In genomic region chr20:53296451-53297153, GRCh38 we compare ENCODE assay signal across 28 cellular contexts.
"Had no signal": no experiment of that assay in that cellular context is flagged by ENCODE, and none has a peak within 500 bp of the region (broad histone marks: within the 10 kb centered on the region; RNA-seq: fewer than 3 reads in every experiment).

No MANE protein-coding gene starts in this region.

- ATAC-seq: heart right ventricle; left colon; lower lobe of right lung; naive thymus-derived CD8-positive, alpha-beta T cell; psoas muscle; right cardiac atrium; stimulated activated naive B cell treated with anti-CD40 and anti-IgM and Interleukin-4, amounts not matched to agents 10 μg/mL and 1 μg/mL and 100 μg/mL, for 72 hours; upper lobe of right lung had no signal

- H3K9me3 ChIP-seq: colonic mucosa, esophagus muscularis mucosa, heart right ventricle, left ventricle myocardium inferior, lower lobe of right lung, ovary, psoas muscle, thoracic aorta, transverse colon, upper lobe of right lung, uterus had no signal

- H3K27me3 ChIP-seq: colonic mucosa, ovary, transverse colon, upper lobe of right lung, uterus had no signal

- H3K36me3 ChIP-seq: colonic mucosa, esophagus muscularis mucosa, heart right ventricle, left ventricle myocardium inferior, lower lobe of right lung, ovary, thoracic aorta, transverse colon, upper lobe of right lung, uterus had no signal

- H3K4me1 ChIP-seq: colonic mucosa, lower lobe of right lung, psoas muscle, transverse colon, upper lobe of right lung, uterus had no signal

- H3K4me3 ChIP-seq: colonic mucosa, esophagus muscularis mucosa, heart right ventricle, left ventricle myocardium inferior, lower lobe of right lung, ovary, psoas muscle, skin epidermis, thoracic aorta, transverse colon, upper lobe of right lung, uterus had no signal

- DNase-seq: colonic mucosa; effector CD8-positive, alpha-beta T cell; endodermal cell; foreskin melanocyte; glutamatergic neuron; heart right ventricle; hippocampal formation; kidney glomerular epithelial cell; left colon; left ventricle myocardium inferior; lower lobe of right lung; naive thymus-derived CD8-positive, alpha-beta T cell; occipital lobe; ovary; posterior cingulate gyrus; psoas muscle; right cardiac atrium; stimulated activated CD4-positive, alpha-beta T cell treated with anti-CD3 and anti-CD28 coated beads, Interleukin-15, amount 100 ng/mL, for 24 hours; stimulated activated CD4-positive, alpha-beta T cell treated with anti-CD3 and anti-CD28 coated beads, Interleukin-2, amount 100 ng/mL, for 48 hours; stimulated activated naive B cell treated with anti-CD40 and anti-IgM and Interleukin-4, amounts not matched to agents 10 μg/mL and 1 μg/mL and 100 μg/mL, for 72 hours; transverse colon; upper lobe of right lung; uterus had no signal

- H3K27ac ChIP-seq: colonic mucosa, epithelial cell of prostate, esophagus muscularis mucosa, heart right ventricle, left ventricle myocardium inferior, lower lobe of right lung, ovary, psoas muscle, skin epidermis, thoracic aorta, transverse colon, upper lobe of right lung, uterus had no signal

- FAIRE-seq: islet of Langerhans had no signal
